ENCODE assay signal across 8 cellular contexts in the genomic region with DNA sequence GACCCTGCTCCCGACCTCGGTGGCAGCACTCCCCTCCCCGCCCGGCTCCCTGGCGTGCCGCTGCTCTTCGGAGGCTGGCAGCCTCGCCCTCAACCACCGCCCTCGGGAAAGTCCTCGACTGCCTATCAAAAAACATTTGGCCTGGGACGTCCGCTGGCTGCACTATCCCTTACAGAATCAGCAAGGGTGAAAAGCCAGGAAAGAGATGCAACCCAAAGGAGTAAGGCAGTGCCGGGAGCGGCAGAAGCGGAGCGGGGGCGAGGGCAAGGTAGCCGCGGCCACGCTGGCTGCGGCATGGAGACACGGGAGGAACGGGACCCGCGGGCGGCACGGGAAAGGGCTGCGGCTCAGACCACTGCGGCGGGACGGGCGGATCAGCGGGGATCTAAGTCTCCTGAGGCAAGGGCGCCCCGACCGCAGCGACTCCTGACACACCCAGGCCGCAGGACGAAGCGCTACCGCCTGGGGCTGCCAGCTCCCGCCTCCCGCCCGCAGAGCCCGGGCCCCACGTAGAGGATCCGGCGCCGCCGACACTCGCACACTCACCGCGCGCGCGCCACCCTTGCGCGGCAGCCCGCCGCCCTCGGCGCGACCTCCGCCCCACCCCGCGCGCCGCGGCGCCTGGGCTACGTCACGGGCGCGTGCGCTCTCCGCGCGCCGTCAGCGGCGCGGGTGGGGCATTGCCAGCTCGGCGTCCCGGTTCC. TPM values are rescaled to one million over a fixed set of nuclear protein-coding genes. Genes with fewer than 3 reads are reported as not detected.
DNase-seq lines count a peak whose midpoint lies in the region; TF ChIP-seq lines count a peak whose summit lies in the region.

Gene BBOF1 (plus strand): TSS at position 646 of the 704 bp plus-strand sequence. CDS start 130 bp downstream, outside the sequence.
A gene with protein sequence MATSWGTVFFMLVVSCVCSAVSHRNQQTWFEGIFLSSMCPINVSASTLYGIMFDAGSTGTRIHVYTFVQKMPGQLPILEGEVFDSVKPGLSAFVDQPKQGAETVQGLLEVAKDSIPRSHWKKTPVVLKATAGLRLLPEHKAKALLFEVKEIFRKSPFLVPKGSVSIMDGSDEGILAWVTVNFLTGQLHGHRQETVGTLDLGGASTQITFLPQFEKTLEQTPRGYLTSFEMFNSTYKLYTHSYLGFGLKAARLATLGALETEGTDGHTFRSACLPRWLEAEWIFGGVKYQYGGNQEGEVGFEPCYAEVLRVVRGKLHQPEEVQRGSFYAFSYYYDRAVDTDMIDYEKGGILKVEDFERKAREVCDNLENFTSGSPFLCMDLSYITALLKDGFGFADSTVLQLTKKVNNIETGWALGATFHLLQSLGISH (minus strand): TSS at position 585 of the 704 bp plus-strand sequence. CDS start 31,186 bp downstream, outside the sequence.

- DNase-seq in Daoy (ENCODE audit: low read depth) (peak; percentile 94), H4 (ENCODE audit: low spot score) (peak; percentile 71), LoVo (ENCODE audit: low spot score) (peak; percentile 91), SHP77 treated with DMSO at 0.1 percent for 48 hours (lab: John Stamatoyannopoulos, UW) (peak; percentile 34), activated gamma-delta T cell treated with Interleukin-2 at 50 U/mL for 16 hours (peak; percentile 81), foreskin fibroblast (peak; percentile 89 to 95)

- H3K4me1 ChIP-seq in neuron (ENCODE audit: insufficient read depth, low read length) = peaks cover 4% of the 10 kb centered on the region
- peaks cover 10% of the 10 kb centered on the region for H3K4me1 ChIP-seq in stomach smooth muscle (ENCODE audit: control insufficient read depth, insufficient read depth, low read length)

- H3K36me3 ChIP-seq in neuron (ENCODE audit: insufficient read depth, low read length) (no peaks in the 10 kb centered on the region), stomach smooth muscle (ENCODE audit: control insufficient read depth in 2 of 2, insufficient read depth in 2 of 2, low read length in 2 of 2) (no peaks in the 10 kb centered on the region)

- peak within 1 kb of the TSS; percentile 77 for H2AFZ ChIP-seq in neuron (ENCODE audit: low read depth, low read length)

- H3K9me3 ChIP-seq in neuron (ENCODE audit: low read length) (no peaks in the 10 kb centered on the region), stomach smooth muscle (ENCODE audit: control insufficient read depth in 2 of 2, low read length in 2 of 2) (no peaks in the 10 kb centered on the region)

- H3K27ac ChIP-seq in stomach smooth muscle (ENCODE audit: low read length) = peak within 1 kb of the TSS; percentile 94

- peak within 1 kb of the TSS; percentile 92 to 94 for H3K9ac ChIP-seq in stomach smooth muscle (ENCODE audit: low read length in 2 of 2)

- H3K27me3 ChIP-seq in neuron (ENCODE audit: insufficient read depth, low read length) (no peaks in the 10 kb centered on the region), stomach smooth muscle (ENCODE audit: control insufficient read depth in 1 of 2, insufficient read depth in 2 of 2, low read length in 2 of 2) (no peaks in the 10 kb centered on the region)

- H3K4me3 ChIP-seq in foreskin fibroblast (ENCODE audit: low read depth in 1 of 2, low read length in 2 of 2) = peak within 1 kb of the TSS; percentile 93 to 96
- H3K4me3 ChIP-seq in neuron (ENCODE audit: low read length) = peak within 1 kb of the TSS; percentile 71
- peak within 1 kb of the TSS; percentile 86 to 93 for H3K4me3 ChIP-seq in stomach smooth muscle (ENCODE audit: low read length in 2 of 2)

- TF ChIP-seq CTCF in foreskin fibroblast (IDR thresholded peaks at IDR 0.05; ENCODE audit: low read depth, low read length) = no peak

RNA-seq across cellular contexts. Expression of gene BBOF1, which starts in this region (rescaled TPM):
- total RNA-seq in Daoy (2014; rRNA removed; shearing (Covaris generic)) = 4.5 and 5.3 TPM in 2 replicates
- total RNA-seq in H4 (2014; rRNA removed; shearing (Covaris generic)) = 0.70 and 1.4 TPM in 2 replicates

RNA-seq across cellular contexts. Expression of the second gene that starts in this region (rescaled TPM):
- total RNA-seq in Daoy (2014; rRNA removed; shearing (Covaris generic)) = 11.4 and 11.8 TPM in 2 replicates
- 2.9 and 5.6 TPM in 2 replicates for total RNA-seq in H4 (2014; rRNA removed; shearing (Covaris generic))

Comparison
In these comparisons a context has a peak if more than half of its experiments do, and no peak if none do; other contexts are left out.
1. Peak in every context shown above with its lines: DNase-seq, H3K4me3 ChIP-seq and H3K27ac ChIP-seq.
2. DNase-seq: peak in every context shown above with its lines; median percentile 94 in Daoy; 92 in foreskin fibroblast; 91 in LoVo; 81 in activated gamma-delta T cell treated with Interleukin-2 at 50 U/mL for 16 hours; 71 in H4; 34 in SHP77 treated with DMSO at 0.1 percent for 48 hours.